In the genomic region with DNA sequence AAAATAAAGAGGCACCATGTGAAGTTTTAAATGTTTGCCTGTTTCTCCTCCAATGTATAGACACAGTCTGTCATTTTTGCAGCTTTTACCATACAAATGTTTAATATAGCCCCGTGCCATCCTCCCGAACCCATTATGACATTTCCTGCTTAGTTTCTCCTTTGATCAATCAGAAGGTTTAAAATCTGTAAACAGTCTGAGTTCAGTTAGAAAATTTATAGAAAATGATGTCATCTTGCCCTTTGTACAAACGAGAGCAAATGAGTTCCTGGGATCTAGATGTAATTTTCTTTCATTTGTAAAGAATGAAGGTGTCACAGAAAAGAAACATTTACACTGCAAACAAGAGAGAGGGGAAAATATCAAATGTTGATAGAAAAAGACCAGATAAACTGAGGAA, we compare ENCODE assay signal across 15 cellular contexts.
DNase-seq lines count a peak whose midpoint lies in the region; ATAC-seq and TF ChIP-seq lines count a peak whose summit lies in the region.
"Had no signal": no experiment of that assay in that cellular context is flagged by ENCODE, and none has a peak within 500 bp of the region (broad histone marks: within the 10 kb centered on the region; RNA-seq: fewer than 3 reads in every experiment).

No MANE protein-coding gene starts in this region.

- peak; percentile 22 to 37 for ATAC-seq in activated naive CD4-positive, alpha-beta T cell treated with anti-CD3 and anti-CD28 coated beads, Interleukin-2, amount 50 U/mL, for 72 hours
- ATAC-seq in naive thymus-derived CD8-positive, alpha-beta T cell = peak; percentile 87 to 93

- POLR2A ChIA-PET in naive thymus-derived CD8-positive, alpha-beta T cell (lab: Charles Lee) = no interaction called here

- TF ChIP-seq CTCF in breast epithelium (IDR thresholded peaks at IDR 0.05) (no peak), ascending aorta (IDR thresholded peaks at IDR 0.05) (no peak)

- H3K4me3 ChIP-seq in breast epithelium (no peak overlapping the region), ascending aorta (no peak overlapping the region)
- H3K4me3 ChIP-seq: stomach had no signal

- intact Hi-C loops in breast epithelium (cut with DNase I; ENCODE audit: low total_unique reads) (no loop called here), ascending aorta (cut with DNase I) (no loop called here)

- peak overlapping the region; percentile 41 for H3K4me3 Mint-ChIP-seq in activated T-cell treated with anti-CD3 and anti-CD28 coated beads, Interleukin-2, amount 50 U/mL, for 24 hours
- peak overlapping the region in 8 of 10 donors; percentile 14 to 83 (median 40) for H3K4me3 Mint-ChIP-seq in naive thymus-derived CD8-positive, alpha-beta T cell

- peaks cover 61% of the 10 kb centered on the region for H3K36me3 Mint-ChIP-seq in activated T-cell treated with anti-CD3 and anti-CD28 coated beads, Interleukin-2, amount 50 U/mL, for 24 hours (ENCODE audit: low read depth)
- H3K36me3 Mint-ChIP-seq in activated naive CD4-positive, alpha-beta T cell treated with anti-CD3 and anti-CD28 coated beads, Interleukin-2, amount 50 U/mL, for 72 hours = peaks cover 0 to 6% of the 10 kb centered on the region in 2 donors
- H3K36me3 Mint-ChIP-seq in naive thymus-derived CD8-positive, alpha-beta T cell = peaks cover 5 to 84% (median 13%) of the 10 kb centered on the region in 3 donors

- H3K27me3 ChIP-seq in breast epithelium (no peaks in the 10 kb centered on the region), ascending aorta (no peaks in the 10 kb centered on the region)
- H3K27me3 ChIP-seq: stomach had no signal

- H3K4me1 ChIP-seq in breast epithelium = no peaks in the 10 kb centered on the region
- H3K4me1 ChIP-seq in ascending aorta = no peaks in the 10 kb centered on the region
- H3K4me1 ChIP-seq: stomach had no signal

- peaks cover 33% of the 10 kb centered on the region for H3K4me1 Mint-ChIP-seq in activated T-cell treated with anti-CD3 and anti-CD28 coated beads, Interleukin-2, amount 50 U/mL, for 24 hours (ENCODE audit: low read depth)
- peaks cover 15 to 30% (median 23%) of the 10 kb centered on the region in 4 donors for H3K4me1 Mint-ChIP-seq in naive thymus-derived CD8-positive, alpha-beta T cell

- no peak for DNase-seq in activated T-cell treated with anti-CD3 and anti-CD28 coated beads, Interleukin-2, amount 50 U/mL, for 24 hours
- no peak for DNase-seq in activated T-cell treated with anti-CD3 and anti-CD28 coated beads for 4 hours
- peak; percentile 9 for DNase-seq in HT-29 (ENCODE audit: low spot score)
- no peak for DNase-seq in activated naive CD4-positive, alpha-beta T cell treated with anti-CD3 and anti-CD28 coated beads, Interleukin-2, amount 50 U/mL, for 72 hours (ENCODE audit: low spot score in 2 of 2)
- peak in 4 of 10 donors; percentile 9 to 46 (median 26) for DNase-seq in naive thymus-derived CD8-positive, alpha-beta T cell
- no peak for DNase-seq in KG1 (lab: John Stamatoyannopoulos, UW)
- no peak for DNase-seq in breast epithelium (ENCODE audit: low spot score in 2 of 2)
- DNase-seq in ascending aorta (ENCODE audit: low spot score in 2 of 2) = no peak
- DNase-seq: activated CD4-positive, CD25-positive, alpha-beta regulatory T cell; COR-L47; hypothalamus; NCI-H1694 treated with DMSO at 0.1 percent for 48 hours; NCI-H446; SHP77; stomach had no signal

- TF ChIP-seq POLR2A in breast epithelium (IDR thresholded peaks at IDR 0.05) = no peak

- peak overlapping the region; percentile 73 for H3K27ac Mint-ChIP-seq in activated T-cell treated with anti-CD3 and anti-CD28 coated beads, Interleukin-2, amount 50 U/mL, for 24 hours
- peak overlapping the region; percentile 27 to 42 for H3K27ac Mint-ChIP-seq in activated naive CD4-positive, alpha-beta T cell treated with anti-CD3 and anti-CD28 coated beads, Interleukin-2, amount 50 U/mL, for 72 hours
- peak overlapping the region; percentile 77 to 99 (median 92) for H3K27ac Mint-ChIP-seq in naive thymus-derived CD8-positive, alpha-beta T cell

- H3K9me3 ChIP-seq in breast epithelium (no peaks in the 10 kb centered on the region), ascending aorta (no peaks in the 10 kb centered on the region)
- H3K9me3 ChIP-seq: stomach had no signal

- H3K36me3 ChIP-seq in breast epithelium (no peaks in the 10 kb centered on the region), ascending aorta (peaks cover 5 to 26% of the 10 kb centered on the region in 2 donors)

- no peaks in the 10 kb centered on the region for H3K9me3 Mint-ChIP-seq in activated T-cell treated with anti-CD3 and anti-CD28 coated beads, Interleukin-2, amount 50 U/mL, for 24 hours
- no peaks in the 10 kb centered on the region for H3K9me3 Mint-ChIP-seq in activated naive CD4-positive, alpha-beta T cell treated with anti-CD3 and anti-CD28 coated beads, Interleukin-2, amount 50 U/mL, for 72 hours
- no peaks in the 10 kb centered on the region for H3K9me3 Mint-ChIP-seq in naive thymus-derived CD8-positive, alpha-beta T cell

- no peaks in the 10 kb centered on the region for H3K27me3 Mint-ChIP-seq in activated T-cell treated with anti-CD3 and anti-CD28 coated beads, Interleukin-2, amount 50 U/mL, for 24 hours
- H3K27me3 Mint-ChIP-seq in naive thymus-derived CD8-positive, alpha-beta T cell = no peaks in the 10 kb centered on the region

- no peak overlapping the region for H3K27ac ChIP-seq in breast epithelium
- H3K27ac ChIP-seq in ascending aorta = no peak overlapping the region
- H3K27ac ChIP-seq: stomach had no signal

Comparison
In these comparisons a context has a peak if more than half of its experiments do, and no peak if none do; other contexts are left out.
1. H3K27ac Mint-ChIP-seq: peak in every context shown above with its lines; median percentile 92 in naive thymus-derived CD8-positive, alpha-beta T cell; 73 in activated T-cell treated with anti-CD3 and anti-CD28 coated beads, Interleukin-2, amount 50 U/mL, for 24 hours; 34 in activated naive CD4-positive, alpha-beta T cell treated with anti-CD3 and anti-CD28 coated beads, Interleukin-2, amount 50 U/mL, for 72 hours.